14 cellular contexts compared by ENCODE assay signal in the genomic region with DNA sequence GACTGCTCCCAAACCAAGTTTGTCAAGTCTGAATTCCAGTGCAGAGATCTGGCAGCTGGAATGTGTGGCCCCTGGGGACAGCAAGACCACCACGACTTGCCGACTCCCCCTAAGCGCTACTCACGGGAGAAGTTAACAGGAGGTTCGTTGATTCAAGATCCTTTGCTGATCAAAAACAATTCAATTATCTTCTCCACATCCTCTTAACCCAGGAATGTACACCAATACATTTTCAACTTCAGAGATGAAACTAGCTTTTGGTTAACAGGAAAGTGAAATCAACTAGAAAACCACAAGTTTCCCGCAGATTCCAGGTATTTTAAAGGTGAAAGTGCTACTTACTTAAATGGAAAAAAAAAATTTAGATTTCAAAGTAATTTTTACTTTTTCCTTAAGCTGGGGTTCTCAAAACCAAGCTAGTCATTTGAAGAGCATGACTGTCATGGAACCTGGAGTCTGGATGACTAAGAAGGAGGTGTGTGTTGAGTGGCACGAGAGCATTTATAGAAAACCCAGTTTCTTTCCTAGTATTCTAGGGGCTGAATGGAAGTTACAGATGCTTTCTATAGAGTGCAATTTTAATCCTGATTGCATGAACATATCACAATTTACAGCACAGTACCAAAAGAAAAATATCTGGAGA.
"Had no signal": no experiment of that assay in that cellular context is flagged by ENCODE, and none has a peak within 500 bp of the region (broad histone marks: within the 10 kb centered on the region; RNA-seq: fewer than 3 reads in every experiment).

No MANE protein-coding gene starts in this region.

- H3K36me3 Mint-ChIP-seq: naive thymus-derived CD4-positive, alpha-beta T cell had no signal

- H3K9me3 Mint-ChIP-seq: dendritic cell treated with granulocyte-macrophage colony-stimulating factor and Interleukin-4, amounts not matched to agents 40 ng/mL and 50 ng/mL, for 4 days; naive thymus-derived CD4-positive, alpha-beta T cell had no signal

- H3K27ac Mint-ChIP-seq: dendritic cell treated with granulocyte-macrophage colony-stimulating factor and Interleukin-4, amounts not matched to agents 40 ng/mL and 50 ng/mL, for 4 days had no signal

- H3K4me3 Mint-ChIP-seq: dendritic cell treated with granulocyte-macrophage colony-stimulating factor and Interleukin-4, amounts not matched to agents 40 ng/mL and 50 ng/mL, for 4 days had no signal

- ATAC-seq: naive thymus-derived CD4-positive, alpha-beta T cell had no signal

- DNase-seq: activated CD4-positive, CD25-positive, alpha-beta regulatory T cell treated with anti-CD3 and anti-CD28 coated beads, Interleukin-2, amount 50 U/mL, for 72 hours; effector memory CD4-positive, alpha-beta T cell; foreskin fibroblast; hypothalamus; kidney; left ventricle myocardium inferior; naive thymus-derived CD4-positive, alpha-beta T cell; stimulated activated CD4-positive, alpha-beta T cell treated with anti-CD3 and anti-CD28 coated beads, Interleukin-12 subunit alpha, Interleukin-12 subunit beta, amount 100 ng/mL, for 4 hours; stimulated activated CD4-positive, alpha-beta T cell treated with anti-CD3 and anti-CD28 coated beads, Interleukin-4, amount 100 ng/mL, for 1 hour; stimulated activated naive CD4-positive, alpha-beta T cell treated with Interleukin-2 at 50 U/mL for 16 hours; SW 1271; testis; upper lobe of left lung had no signal
